In genomic region chr9:78865757-78866156, GRCh38 we compare ENCODE assay signal across 24 cellular contexts.
DNase-seq lines count a peak whose midpoint lies in the region; ATAC-seq and TF ChIP-seq lines count a peak whose summit lies in the region.
"Had no signal": no experiment of that assay in that cellular context is flagged by ENCODE, and none has a peak within 500 bp of the region (broad histone marks: within the 10 kb centered on the region; RNA-seq: fewer than 3 reads in every experiment).

No MANE protein-coding gene starts in this region.

- no TSS peak for BruUV-seq in Panc1 (replicated peaks; lab: Mats Ljungman, UMichigan)

- in situ Hi-C loops in Panc1 (cut with HindIII; ENCODE audit: low pct_unique_long_range_greater_than_20kb, low sequenced_read_pairs) = no loop called here
- in situ Hi-C loops in G401 (cut with HindIII; ENCODE audit: low sequenced_read_pairs) = no loop called here

- no peak overlapping the region for H3K4me2 ChIP-seq in osteoblast (ENCODE audit: insufficient read depth, low read length)
- H3K4me2 ChIP-seq: hepatocyte had no signal

- CTCF ChIA-PET in Panc1 (lab: Charles Lee) = no interaction called here

- DNase-seq in EL (peak; percentile 25), HT-29 (ENCODE audit: low spot score) (peak; percentile 28), Panc1 (ENCODE audit: low read depth, low spot score) (no peak), osteoblast (ENCODE audit: insufficient read length, low spot score, missing footprints) (no peak), NCI-H2196 treated with DMSO at 0.1 percent for 48 hours (lab: John Stamatoyannopoulos, UW; ENCODE audit: unreplicated experiment) (no peak), G401 (ENCODE audit: low spot score) (no peak)
- DNase-seq: activated B cell treated with CpG ODN at 0.5 μM for 24 hours; activated CD4-positive, alpha-beta memory T cell treated with anti-CD3 and anti-CD28 coated beads, Interleukin-2, amount 10 ng/mL, durations not matched to agents 7 days and 5 days; activated naive CD4-positive, alpha-beta T cell treated with anti-CD3 and anti-CD28 coated beads, Interleukin-2, amount 10 ng/mL, durations not matched to agents 7 days and 5 days; anterior cingulate cortex; DMS79 treated with DMSO at 0.1 percent for 48 hours; erythroblast; foreskin keratinocyte; left ventricle myocardium superior; MM.1S; NCI-H187 treated with DMSO at 0.1 percent for 48 hours; NCI-H82; Peyer's patch; stimulated activated CD4-positive, alpha-beta T cell treated with anti-CD3 and anti-CD28 coated beads, Interleukin-4, amount 100 ng/mL, for 4 hours; stomach; transverse colon had no signal

- H3K4me1 ChIP-seq in Panc1 (ENCODE audit: control insufficient read depth, insufficient read depth, low read length) (no peaks in the 10 kb centered on the region), osteoblast (ENCODE audit: insufficient read depth, low read length) (peaks cover 22% of the 10 kb centered on the region)
- H3K4me1 ChIP-seq: Peyer's patch, stomach, transverse colon had no signal

- H3K79me2 ChIP-seq in osteoblast (ENCODE audit: insufficient read depth, low read length) = no peaks in the 10 kb centered on the region
- H3K79me2 ChIP-seq: hepatocyte had no signal

- POLR2A ChIA-PET in Panc1 (lab: Charles Lee) = no interaction called here

- H3K27ac ChIP-seq in Panc1 (ENCODE audit: low read length) (peak overlapping the region; percentile 34; the same call in 1 of the 2 replicates), osteoblast (ENCODE audit: low read depth, low read length) (peak overlapping the region; percentile 79)
- H3K27ac ChIP-seq: foreskin keratinocyte, hepatocyte, HL-60, Peyer's patch, stomach, transverse colon had no signal

- H3K36me3 ChIP-seq in Panc1 (ENCODE audit: control insufficient read depth, insufficient read depth, low read length) = no peaks in the 10 kb centered on the region
- H3K36me3 ChIP-seq in osteoblast (ENCODE audit: insufficient read depth, low read length) = no peaks in the 10 kb centered on the region
- H3K36me3 ChIP-seq: Peyer's patch, stomach, transverse colon had no signal

- H3K4me3 ChIP-seq in Panc1 (ENCODE audit: low read depth in 2 of 2, low read length in 2 of 2) (no peak overlapping the region), osteoblast (ENCODE audit: insufficient read depth, low read length) (no peak overlapping the region)
- H3K4me3 ChIP-seq: hepatocyte, Peyer's patch, stomach, transverse colon had no signal

- H2AFZ ChIP-seq in osteoblast (ENCODE audit: low read length) = no peak overlapping the region
- H2AFZ ChIP-seq: hepatocyte had no signal

- H3K9me3 ChIP-seq in Panc1 (ENCODE audit: control insufficient read depth, insufficient read depth, low read depth, low read length) (no peaks in the 10 kb centered on the region), osteoblast (ENCODE audit: low read depth, low read length) (no peaks in the 10 kb centered on the region)
- H3K9me3 ChIP-seq: Peyer's patch, stomach, transverse colon had no signal

- H3K27me3 ChIP-seq in Panc1 (ENCODE audit: control insufficient read depth, insufficient read depth, low read length) = no peaks in the 10 kb centered on the region
- H3K27me3 ChIP-seq in osteoblast (ENCODE audit: insufficient read depth, low read length) = no peaks in the 10 kb centered on the region
- H3K27me3 ChIP-seq: foreskin keratinocyte, hepatocyte, Peyer's patch, stomach, transverse colon had no signal

- intact Hi-C loops in Panc1 (cut with micrococcal nuclease; ENCODE audit: unreplicated experiment) = no loop called here

- H4K20me1 ChIP-seq in osteoblast (ENCODE audit: insufficient read depth, low read length) = no peaks in the 10 kb centered on the region

- ATAC-seq in Panc1 (no peak), HG02610 (IDR thresholded peaks at IDR 0.05; ENCODE audit: unreplicated experiment) (no peak)
- ATAC-seq: left ventricle myocardium superior had no signal

- no peak for TF ChIP-seq CTCF in Panc1 (IDR thresholded peaks at IDR 0.05)
- no peak for TF ChIP-seq CTCF in osteoblast (IDR thresholded peaks at IDR 0.05; ENCODE audit: extremely low read depth, low read depth, low read length)

Comparison
In these comparisons a context has a peak if more than half of its experiments do, and no peak if none do; other contexts are left out.
1. DNase-seq: peak in EL (single experiment) and HT-29 (single experiment); none in Panc1 (single experiment), osteoblast (single experiment), NCI-H2196 treated with DMSO at 0.1 percent for 48 hours (single experiment) and G401 (single experiment).